ENCODE assay signal across 15 cellular contexts in genomic region chr1:58717979-58718378, GRCh38. TPM values are rescaled to one million over a fixed set of nuclear protein-coding genes. Genes with fewer than 3 reads are reported as not detected.
DNase-seq lines count a peak whose midpoint lies in the region; ATAC-seq lines count a peak whose summit lies in the region.
"Had no signal": no experiment of that assay in that cellular context is flagged by ENCODE, and none has a peak within 500 bp of the region (broad histone marks: within the 10 kb centered on the region; RNA-seq: fewer than 3 reads in every experiment).

No MANE protein-coding gene starts in this region.

- DNase-seq in stimulated activated CD4-positive, alpha-beta T cell treated with anti-CD3 and anti-CD28 coated beads, Interleukin-15, amount 100 ng/mL, for 24 hours = peak; percentile 30
- no peak for DNase-seq in stimulated activated CD4-positive, alpha-beta T cell treated with anti-CD3 and anti-CD28 coated beads, Interleukin-2, amount 100 ng/mL, for 48 hours
- no peak for DNase-seq in activated T-cell treated with anti-CD3 and anti-CD28 coated beads, Interleukin-2, amount 50 U/mL, for 4 hours
- peak; percentile 36 for DNase-seq in iris pigment epithelial cell (ENCODE audit: low read depth)
- no peak for DNase-seq in cerebellar nuclear complex (lab: John Stamatoyannopoulos, UW)
- DNase-seq in epidermal melanocyte (ENCODE audit: insufficient read length, low spot score) = no peak
- DNase-seq in iPS-NIHi7 (ENCODE audit: extremely low spot score) = no peak
- DNase-seq: C1 segment of cervical spinal cord; endodermal cell; GOT3; hypothalamus; NCI-H187 treated with DMSO at 0.1 percent for 48 hours; stimulated activated naive B cell treated with anti-CD40 and anti-IgM and Interleukin-4, amounts not matched to agents 10 μg/mL and 1 μg/mL and 100 μg/mL, for 72 hours had no signal

- no peak overlapping the region for H3K4me3 Mint-ChIP-seq in activated T-cell treated with anti-CD3 and anti-CD28 coated beads, Interleukin-2, amount 50 U/mL, for 4 hours
- H3K4me3 Mint-ChIP-seq: endodermal cell; IgD-negative memory B cell; stimulated activated naive B cell treated with anti-CD40 and anti-IgM and Interleukin-4, amounts not matched to agents 10 μg/mL and 1 μg/mL and 100 μg/mL, for 72 hours had no signal

- peak; percentile 69 to 80 for ATAC-seq in activated T-cell treated with anti-CD3 and anti-CD28 coated beads, Interleukin-2, amount 50 U/mL, for 4 hours
- no peak for ATAC-seq in GM21447 (IDR thresholded peaks at IDR 0.05; ENCODE audit: unreplicated experiment)
- ATAC-seq: stimulated activated naive B cell treated with anti-CD40 and anti-IgM and Interleukin-4, amounts not matched to agents 10 μg/mL and 1 μg/mL and 100 μg/mL, for 72 hours had no signal

- peaks cover 20% of the 10 kb centered on the region for H3K4me1 Mint-ChIP-seq in activated T-cell treated with anti-CD3 and anti-CD28 coated beads, Interleukin-2, amount 50 U/mL, for 4 hours (ENCODE audit: low read depth)

- H3K36me3 Mint-ChIP-seq in activated T-cell treated with anti-CD3 and anti-CD28 coated beads, Interleukin-2, amount 50 U/mL, for 4 hours (ENCODE audit: insufficient read depth) = no peaks in the 10 kb centered on the region
- H3K36me3 Mint-ChIP-seq: stimulated activated naive B cell treated with anti-CD40 and anti-IgM and Interleukin-4, amounts not matched to agents 10 μg/mL and 1 μg/mL and 100 μg/mL, for 72 hours had no signal

- H3K9me3 Mint-ChIP-seq in activated T-cell treated with anti-CD3 and anti-CD28 coated beads, Interleukin-2, amount 50 U/mL, for 4 hours = no peaks in the 10 kb centered on the region
- H3K9me3 Mint-ChIP-seq: endodermal cell; stimulated activated naive B cell treated with anti-CD40 and anti-IgM and Interleukin-4, amounts not matched to agents 10 μg/mL and 1 μg/mL and 100 μg/mL, for 72 hours had no signal

- peaks cover 2% of the 10 kb centered on the region for H3K27me3 Mint-ChIP-seq in activated T-cell treated with anti-CD3 and anti-CD28 coated beads, Interleukin-2, amount 50 U/mL, for 4 hours (ENCODE audit: low read depth)
- H3K27me3 Mint-ChIP-seq: IgD-negative memory B cell had no signal

RNA-seq across cellular contexts. Expression of gene MYSM1, which starts 18.1 kb away (rescaled TPM):
- 10 to 100 TPM; 24.0 to 26.3 (median 25.5) TPM for total RNA-seq in activated T-cell treated with anti-CD3 and anti-CD28 coated beads, Interleukin-2, amount 50 U/mL, for 4 hours

Comparison
In these comparisons a context has a peak if more than half of its experiments do, and no peak if none do; other contexts are left out.
1. DNase-seq: peak in stimulated activated CD4-positive, alpha-beta T cell treated with anti-CD3 and anti-CD28 coated beads, Interleukin-15, amount 100 ng/mL, for 24 hours (single experiment) and iris pigment epithelial cell (single experiment); none in stimulated activated CD4-positive, alpha-beta T cell treated with anti-CD3 and anti-CD28 coated beads, Interleukin-2, amount 100 ng/mL, for 48 hours (0 of 2), activated T-cell treated with anti-CD3 and anti-CD28 coated beads, Interleukin-2, amount 50 U/mL, for 4 hours (single experiment), cerebellar nuclear complex (0 of 2), epidermal melanocyte (single experiment) and iPS-NIHi7 (single experiment).